ENCODE assay signal across 31 cellular contexts in the genomic region with DNA sequence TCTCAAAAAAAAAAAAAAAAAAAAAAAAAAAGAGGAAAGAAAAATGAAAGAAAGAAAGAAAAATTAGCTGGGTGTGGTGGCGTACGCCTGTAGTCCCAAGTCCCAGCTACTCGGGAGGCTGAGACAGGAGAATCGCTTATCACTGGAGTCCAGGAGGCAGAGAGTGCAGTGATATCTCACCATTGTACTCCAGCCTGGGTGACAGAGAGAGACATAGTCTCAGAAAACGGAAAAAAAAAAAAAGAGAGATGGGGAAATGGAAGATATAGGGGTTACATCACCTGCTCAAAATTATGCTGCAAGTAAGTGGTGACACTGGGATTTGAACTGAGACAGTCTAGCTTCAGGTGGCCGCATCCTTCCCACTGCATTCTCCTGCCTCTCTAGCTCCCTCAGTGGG.
"Had no signal": no experiment of that assay in that cellular context is flagged by ENCODE, and none has a peak within 500 bp of the region (broad histone marks: within the 10 kb centered on the region; RNA-seq: fewer than 3 reads in every experiment).

No MANE protein-coding gene starts in this region.

- H3K4me3 Mint-ChIP-seq: activated CD4-positive, alpha-beta T cell treated with anti-CD3 and anti-CD28 coated beads, Interleukin-2, amount 10 ng/mL, durations not matched to agents 24 days and 14 days; activated T-cell treated with anti-CD3 and anti-CD28 coated beads, Interleukin-2, amount 50 U/mL, for 4 hours; activated T-helper 1 cell treated with anti-CD3 and anti-CD28 coated beads, Interleukin-12 subunit alpha, Interleukin-12 subunit beta, Interleukin-2, Interleukin-4 antibody, amounts not matched to agents 30 ng/mL and 10 ng/mL and 1 ng/mL, durations not matched to agents 14 hours and 24 hours and 36 hours; T-helper 2 cell treated with Interferon-gamma antibody and Interleukin-4, amounts not matched to agents 5 μg/mL and 100 μg/mL, for 36 hours had no signal

- H3K4me3 ChIP-seq: coronary artery, MG63, Peyer's patch had no signal

- DNase-seq: activated CD4-positive, alpha-beta T cell treated with anti-CD3 and anti-CD28 coated beads, Interleukin-2, amount 10 ng/mL, durations not matched to agents 24 days and 14 days; activated CD4-positive, alpha-beta T cell treated with anti-CD3 and anti-CD28 coated beads, Interleukin-2, amount 50 U/mL, for 4 hours; activated CD8-positive, alpha-beta memory T cell treated with anti-CD3 and anti-CD28 coated beads, Interleukin-2, amount 50 U/mL, for 4 hours; activated effector memory CD4-positive, alpha-beta T cell treated with Interleukin-2 at 50 U/mL for 16 hours; activated naive CD4-positive, alpha-beta T cell treated with anti-CD3 and anti-CD28 coated beads, Interleukin-2, amount 50 U/mL, for 16 hours; activated T-cell treated with anti-CD3 and anti-CD28 coated beads for 4 hours; activated T-cell treated with anti-CD3 and anti-CD28 coated beads, Interleukin-2, amount 50 U/mL, for 4 hours; amniotic stem cell; aorta; brain microvascular endothelial cell; central memory CD4-positive, alpha-beta T cell; Kasumi-1; KG1; MG63; NCI-H1048; NCI-H1105 treated with DMSO at 0.1 percent for 48 hours; NCI-H1436; NCI-H1694; NCI-H1930; NCI-H2081 treated with DMSO at 0.1 percent for 48 hours; NCI-H226; NCI-H446 treated with DMSO at 0.1 percent for 48 hours; NCI-H524 treated with DMSO at 0.1 percent for 48 hours; Peyer's patch; SIG-M5; SW 1271 had no signal

- H3K27ac ChIP-seq: brain microvascular endothelial cell, coronary artery, Peyer's patch, RWPE1 had no signal

- H3K27ac Mint-ChIP-seq: activated CD4-positive, alpha-beta T cell treated with anti-CD3 and anti-CD28 coated beads, Interleukin-2, amount 10 ng/mL, durations not matched to agents 24 days and 14 days; activated T-helper 1 cell treated with anti-CD3 and anti-CD28 coated beads, Interleukin-12 subunit alpha, Interleukin-12 subunit beta, Interleukin-2, Interleukin-4 antibody, amounts not matched to agents 30 ng/mL and 10 ng/mL and 1 ng/mL, durations not matched to agents 14 hours and 24 hours and 36 hours; T-helper 2 cell treated with Interferon-gamma antibody and Interleukin-4, amounts not matched to agents 5 μg/mL and 100 μg/mL, for 36 hours had no signal

- ATAC-seq: activated T-cell treated with anti-CD3 and anti-CD28 coated beads, Interleukin-2, amount 50 U/mL, for 4 hours; Right ventricle myocardium inferior had no signal

- H3K9me3 Mint-ChIP-seq: activated CD4-positive, alpha-beta T cell treated with anti-CD3 and anti-CD28 coated beads, Interleukin-2, amount 10 ng/mL, durations not matched to agents 24 days and 14 days; activated T-cell treated with anti-CD3 and anti-CD28 coated beads, Interleukin-2, amount 50 U/mL, for 4 hours; activated T-helper 1 cell treated with anti-CD3 and anti-CD28 coated beads, Interleukin-12 subunit alpha, Interleukin-12 subunit beta, Interleukin-2, Interleukin-4 antibody, amounts not matched to agents 30 ng/mL and 10 ng/mL and 1 ng/mL, durations not matched to agents 14 hours and 24 hours and 36 hours; T-helper 2 cell treated with Interferon-gamma antibody and Interleukin-4, amounts not matched to agents 5 μg/mL and 100 μg/mL, for 36 hours had no signal

- H3K9me3 ChIP-seq: MG63, Peyer's patch had no signal

- H3K36me3 ChIP-seq: brain microvascular endothelial cell, MG63, Peyer's patch had no signal

- H3K27me3 ChIP-seq: brain microvascular endothelial cell, MG63, Peyer's patch had no signal
